In genomic region chr1:186682721-186683120, GRCh38 we compare ENCODE assay signal across 10 cellular contexts. TPM values are rescaled to one million over a fixed set of nuclear protein-coding genes. Genes with fewer than 3 reads are reported as not detected.
A peak's percentile ranks its signal among the peaks of the same experiment; 100 is the strongest.
DNase-seq lines count a peak whose midpoint lies in the region; ATAC-seq and TF ChIP-seq lines count a peak whose summit lies in the region.
"Had no signal": no experiment of that assay in that cellular context is flagged by ENCODE, and none has a peak within 500 bp of the region (broad histone marks: within the 10 kb centered on the region; RNA-seq: fewer than 3 reads in every experiment).

No MANE protein-coding gene starts in this region.

- H3K36me3 ChIP-seq in Caco-2 (ENCODE audit: control insufficient read depth, insufficient read depth, low read length) (no peaks in the 10 kb centered on the region), muscle layer of duodenum (ENCODE audit: control insufficient read depth in 1 of 2, insufficient read depth in 2 of 2, low read length in 2 of 2) (no peaks in the 10 kb centered on the region), WERI-Rb-1 (no peaks in the 10 kb centered on the region)

- DNase-seq in Caco-2 (peak in 1 of 2 experiments; percentile 12), MV-4-11 (lab: John Stamatoyannopoulos, UW) (peak; percentile 33), dedifferentiated amniotic fluid mesenchymal stem cell (ENCODE audit: extremely low spot score) (peak; percentile 58), WERI-Rb-1 (no peak)
- DNase-seq: SHP77 had no signal

- peak in 1 of 2 experiments; percentile 32 for TF ChIP-seq CTCF in Caco-2 (IDR thresholded peaks at IDR 0.05; ENCODE audit: insufficient read depth in 1 of 2, low read depth in 1 of 2, low read length in 1 of 2, severe bottlenecking in 1 of 2, unreplicated experiment in 1 of 2)
- no peak for TF ChIP-seq CTCF in WERI-Rb-1 (IDR thresholded peaks at IDR 0.05; ENCODE audit: low read depth, low read length)

- no peaks in the 10 kb centered on the region for H3K27me3 Mint-ChIP-seq in Caco-2 (ENCODE audit: insufficient read depth, unreplicated experiment)

- H3K4me3 Mint-ChIP-seq in Caco-2 (ENCODE audit: unreplicated experiment) = peak overlapping the region; percentile 99

- no peak for ATAC-seq in HG03565 (IDR thresholded peaks at IDR 0.05; ENCODE audit: unreplicated experiment)
- no peak for ATAC-seq in HG03175 (IDR thresholded peaks at IDR 0.05; ENCODE audit: unreplicated experiment)
- no peak for ATAC-seq in GM18520 (IDR thresholded peaks at IDR 0.05; ENCODE audit: unreplicated experiment)

- H3K27ac Mint-ChIP-seq in Caco-2 (ENCODE audit: unreplicated experiment) = peak overlapping the region; percentile 99
- H3K27ac Mint-ChIP-seq: progenitor cell of endocrine pancreas had no signal

- H3K27me3 ChIP-seq in Caco-2 (replicated peaks; ENCODE audit: control insufficient read depth, insufficient read depth, low read length) = no peaks in the 10 kb centered on the region
- H3K27me3 ChIP-seq in muscle layer of duodenum (ENCODE audit: low read depth, low read length) = no peaks in the 10 kb centered on the region
- no peaks in the 10 kb centered on the region for H3K27me3 ChIP-seq in WERI-Rb-1 (ENCODE audit: insufficient read depth, low read depth, severe bottlenecking)

- no peaks in the 10 kb centered on the region for H3K9me3 Mint-ChIP-seq in Caco-2 (ENCODE audit: unreplicated experiment)

- H3K27ac ChIP-seq in muscle layer of duodenum (ENCODE audit: low read length) (peak overlapping the region; percentile 43), WERI-Rb-1 (no peak overlapping the region)

- H3K36me3 Mint-ChIP-seq in Caco-2 (ENCODE audit: insufficient read depth, unreplicated experiment) = peaks cover 34% of the 10 kb centered on the region

- H3K9me3 ChIP-seq in Caco-2 (no peaks in the 10 kb centered on the region), muscle layer of duodenum (ENCODE audit: control insufficient read depth in 1 of 2, low read length in 2 of 2) (no peaks in the 10 kb centered on the region), WERI-Rb-1 (ENCODE audit: severe bottlenecking) (no peaks in the 10 kb centered on the region)

- POLR2A ChIA-PET in Caco-2 (lab: Charles Lee) = no interaction called here

- no peaks in the 10 kb centered on the region for H3K4me1 ChIP-seq in Caco-2
- peaks cover 0 to 4% of the 10 kb centered on the region in 2 donors for H3K4me1 ChIP-seq in muscle layer of duodenum (ENCODE audit: control insufficient read depth in 1 of 2, insufficient read depth in 2 of 2, low read length in 2 of 2)

- no TSS peak for BruUV-seq in Caco-2 (replicated peaks; lab: Mats Ljungman, UMichigan)

- peaks cover 10% of the 10 kb centered on the region for H3K4me1 Mint-ChIP-seq in Caco-2 (ENCODE audit: low read depth, unreplicated experiment)

- CTCF ChIA-PET in Caco-2 (lab: Charles Lee) = interaction anchor here (0.8 to 1.3 kb wide), 3 partner anchors 77 to 308 kb away, joined by 4 to 6 read pairs (median 5); partner anchors contain the start of genes ODR4 and TPR

- intact Hi-C loops in Caco-2 (cut with micrococcal nuclease; ENCODE audit: unreplicated experiment) = loop anchor here (2.0 to 10.0 kb wide), 2 partner anchors 64 to 232 kb away; no protein-coding TSS in a partner anchor

- H3K4me3 ChIP-seq in Caco-2 (ENCODE audit: low read depth, low read length) (no peak overlapping the region), muscle layer of duodenum (ENCODE audit: low read depth in 1 of 2, low read length in 2 of 2) (peak overlapping the region; percentile 5 to 77), WERI-Rb-1 (ENCODE audit: low read depth, low read length) (no peak overlapping the region)

RNA-seq across cellular contexts. Expression of gene PTGS2, which starts 2.5 kb away (rescaled TPM):
- 18.4 and 24.2 TPM in 2 replicates for total RNA-seq in Caco-2 (2022)
- total RNA-seq: progenitor cell of endocrine pancreas had no signal

Comparison
In these comparisons a context has a peak if more than half of its experiments do, and no peak if none do; other contexts are left out.
1. H3K4me3 ChIP-seq: peak in muscle layer of duodenum (2 of 2); none in Caco-2 (single experiment) and WERI-Rb-1 (single experiment).